Comparison of ENCODE assay signal across 8 cellular contexts in genomic region chr1:151346769-151347522, GRCh38. TPM values are rescaled to one million over a fixed set of nuclear protein-coding genes. Genes with fewer than 3 reads are reported as not detected.
DNase-seq lines count a peak whose midpoint lies in the region; ATAC-seq and TF ChIP-seq lines count a peak whose summit lies in the region.

Gene RFX5, minus strand, starts transcription at chr1:151347252. Its CDS starts 932 bp downstream, at chr1:151346320.

- peak within 1 kb of the TSS; percentile 25 for H3K4me3 ChIP-seq in hepatocyte

- H3K4me1 ChIP-seq in hepatocyte (ENCODE audit: insufficient read depth) = peaks cover 9% of the 10 kb centered on the region

- WGBS in hepatocyte (ENCODE audit: low lambda C conversion rate, missing lambda C conversion rate) = 1% methylated on average over 34 of the region's 38 CpGs

- H3K27ac ChIP-seq in hepatocyte = peak within 1 kb of the TSS; percentile 93

- H3K9me2 ChIP-seq in hepatocyte (replicated peaks; ENCODE audit: insufficient read depth) = no peaks in the 10 kb centered on the region

- no peaks in the 10 kb centered on the region for H3K27me3 ChIP-seq in hepatocyte

- peak; percentile 85 for ATAC-seq in GM18508 (IDR thresholded peaks at IDR 0.05; ENCODE audit: insufficient read depth, unreplicated experiment)
- peak; percentile 89 for ATAC-seq in HG03025 (IDR thresholded peaks at IDR 0.05; ENCODE audit: low FRiP score, unreplicated experiment)

- H3K9me3 ChIP-seq in hepatocyte (ENCODE audit: low read depth) = no peaks in the 10 kb centered on the region

- DNase-seq in NCI-H2081 (lab: John Stamatoyannopoulos, UW) = peak; percentile 99
- DNase-seq in T1000 (lab: John Stamatoyannopoulos, UW) = peak; percentile 92
- peak; percentile 99 for DNase-seq in astrocyte of the hippocampus (ENCODE audit: low read depth, low spot score)
- peak; percentile 97 for DNase-seq in hepatocyte (ENCODE audit: low spot score)
- DNase-seq in renal cortical epithelial cell (ENCODE audit: low read depth) = peak; percentile 97
- no peak for DNase-seq in cortex of kidney (lab: John Stamatoyannopoulos, UW)

- no peak for TF ChIP-seq CTCF in hepatocyte (IDR thresholded peaks at IDR 0.05; ENCODE audit: poor library complexity)

- peak within 1 kb of the TSS; percentile 49 for H2AFZ ChIP-seq in hepatocyte

- H4K20me1 ChIP-seq in hepatocyte (ENCODE audit: insufficient read depth, poor library complexity, severe bottlenecking) = no peaks in the 10 kb centered on the region

- H3K4me2 ChIP-seq in hepatocyte = peak within 1 kb of the TSS; percentile 77

- no peaks in the 10 kb centered on the region for H3K36me3 ChIP-seq in hepatocyte (replicated peaks; ENCODE audit: insufficient read depth, low read depth)

- H3K79me2 ChIP-seq in hepatocyte = peaks cover 9% of the 10 kb centered on the region

RNA-seq across cellular contexts. Expression of gene RFX5, which starts in this region (rescaled TPM):
- 43.0 and 48.8 TPM in 2 replicates for total RNA-seq in hepatocyte
- 14.1 and 18.0 TPM in 2 replicates for polyA plus RNA-seq in hepatocyte
- 92.2 and 111 TPM in 2 replicates for total RNA-seq in renal cortical epithelial cell
